Comparison of ENCODE assay signal across 18 cellular contexts in genomic region chr18:79911009-79911870, GRCh38. TPM values are rescaled to one million over a fixed set of nuclear protein-coding genes. Genes with fewer than 3 reads are reported as not detected.
DNase-seq lines count a peak whose midpoint lies in the region; ATAC-seq and TF ChIP-seq lines count a peak whose summit lies in the region.
"Had no signal": no experiment of that assay in that cellular context is flagged by ENCODE, and none has a peak within 500 bp of the region (broad histone marks: within the 10 kb centered on the region; RNA-seq: fewer than 3 reads in every experiment).

No MANE protein-coding gene starts in this region.

- TF ChIP-seq EP300 in esophagus muscularis mucosa (IDR thresholded peaks at IDR 0.05) (no peak), transverse colon (IDR thresholded peaks at IDR 0.05; ENCODE audit: low read depth) (no peak)

- H3K27me3 ChIP-seq in esophagus muscularis mucosa (no peaks in the 10 kb centered on the region), transverse colon (no peaks in the 10 kb centered on the region)
- H3K27me3 ChIP-seq: upper lobe of left lung had no signal

- H3K9me3 Mint-ChIP-seq in activated CD8-positive, alpha-beta memory T cell treated with anti-CD3 and anti-CD28 coated beads, Interleukin-2, amount 10 ng/mL, durations not matched to agents 7 days and 5 days (ENCODE audit: low read depth) = peaks cover 3% of the 10 kb centered on the region
- H3K9me3 Mint-ChIP-seq in T-helper 2 cell treated with Interferon-gamma antibody and Interleukin-4, amounts not matched to agents 5 μg/mL and 100 μg/mL, for 36 hours = peaks cover 20% of the 10 kb centered on the region

- H3K9me3 ChIP-seq in esophagus muscularis mucosa (no peaks in the 10 kb centered on the region), transverse colon (no peaks in the 10 kb centered on the region)
- H3K9me3 ChIP-seq: upper lobe of left lung had no signal

- peak; percentile 42 for DNase-seq in activated CD8-positive, alpha-beta memory T cell treated with anti-CD3 and anti-CD28 coated beads for 24 hours
- no peak for DNase-seq in activated CD8-positive, alpha-beta memory T cell treated with anti-CD3 and anti-CD28 coated beads, Interleukin-2, amount 10 ng/mL, durations not matched to agents 7 days and 5 days
- DNase-seq in esophagus muscularis mucosa (ENCODE audit: extremely low spot score) (peak; percentile 77), myocyte (ENCODE audit: low read depth) (peak; percentile 40), transverse colon (peak; percentile 4), T-helper 9 cell (no peak)
- DNase-seq in T-helper 2 cell treated with Interferon-gamma antibody and Interleukin-4, amounts not matched to agents 5 μg/mL and 100 μg/mL, for 36 hours (ENCODE audit: low spot score) = no peak
- DNase-seq: hippocampal formation, MM.1S, NCI-H2081 treated with DMSO at 0.1 percent for 48 hours, Right ventricle myocardium superior had no signal

- intact Hi-C loops in esophagus muscularis mucosa (cut with DNase I) (no loop called here), transverse colon (cut with DNase I; ENCODE audit: low total_unique reads) (no loop called here)

- no peak for ATAC-seq in activated CD8-positive, alpha-beta memory T cell treated with anti-CD3 and anti-CD28 coated beads, Interleukin-2, amount 10 ng/mL, durations not matched to agents 7 days and 5 days
- no peak for ATAC-seq in HG02798 (IDR thresholded peaks at IDR 0.05; ENCODE audit: poor library complexity, unreplicated experiment)
- ATAC-seq: GM12878 had no signal

- no peak overlapping the region for H3K27ac Mint-ChIP-seq in activated CD8-positive, alpha-beta memory T cell treated with anti-CD3 and anti-CD28 coated beads, Interleukin-2, amount 10 ng/mL, durations not matched to agents 7 days and 5 days
- H3K27ac Mint-ChIP-seq in T-helper 2 cell treated with Interferon-gamma antibody and Interleukin-4, amounts not matched to agents 5 μg/mL and 100 μg/mL, for 36 hours = no peak overlapping the region
- H3K27ac Mint-ChIP-seq: dendritic cell treated with granulocyte-macrophage colony-stimulating factor and Interleukin-4, amounts not matched to agents 40 ng/mL and 50 ng/mL, for 4 days; progenitor cell of endocrine pancreas had no signal

- in situ Hi-C loops in transverse colon (cut with MboI; ENCODE audit: low pct_ligation_motif_present in 1 of 4, low pct_unique_long_range_greater_than_20kb in 1 of 4, low sequenced_read_pairs in 3 of 4) = no loop called here

- H3K4me3 ChIP-seq in esophagus muscularis mucosa (no peak overlapping the region), transverse colon (no peak overlapping the region)
- H3K4me3 ChIP-seq: GM12878, upper lobe of left lung had no signal

- H3K4me1 ChIP-seq in esophagus muscularis mucosa (no peaks in the 10 kb centered on the region), transverse colon (no peaks in the 10 kb centered on the region)
- H3K4me1 ChIP-seq: upper lobe of left lung had no signal

- H3K27ac ChIP-seq in esophagus muscularis mucosa (replicated peaks in 1 of 4) (no peak overlapping the region), transverse colon (no peak overlapping the region)
- H3K27ac ChIP-seq: 22Rv1, upper lobe of left lung had no signal

- H3K4me3 Mint-ChIP-seq in activated CD8-positive, alpha-beta memory T cell treated with anti-CD3 and anti-CD28 coated beads, Interleukin-2, amount 10 ng/mL, durations not matched to agents 7 days and 5 days = no peak overlapping the region
- no peak overlapping the region for H3K4me3 Mint-ChIP-seq in T-helper 2 cell treated with Interferon-gamma antibody and Interleukin-4, amounts not matched to agents 5 μg/mL and 100 μg/mL, for 36 hours
- H3K4me3 Mint-ChIP-seq: dendritic cell treated with granulocyte-macrophage colony-stimulating factor and Interleukin-4, amounts not matched to agents 40 ng/mL and 50 ng/mL, for 4 days had no signal

- CTCF ChIA-PET in activated CD8-positive, alpha-beta memory T cell treated with anti-CD3 and anti-CD28 coated beads, Interleukin-2, amount 10 ng/mL, durations not matched to agents 7 days and 5 days (lab: Charles Lee) = no interaction called here

- TF ChIP-seq CTCF in esophagus muscularis mucosa (IDR thresholded peaks at IDR 0.05) = no peak
- no peak for TF ChIP-seq CTCF in transverse colon (IDR thresholded peaks at IDR 0.05)

- TF ChIP-seq POLR2A in esophagus muscularis mucosa (IDR thresholded peaks at IDR 0.05; ENCODE audit: low read depth) = no peak
- TF ChIP-seq POLR2A in transverse colon (IDR thresholded peaks at IDR 0.05) = no peak

- 90% methylated on average over 17 of the region's 28 CpGs for WGBS in esophagus muscularis mucosa
- 93% methylated on average over 20 of the region's 28 CpGs; no CpG with 5 or more reads in 1 of the 2 donors for WGBS in transverse colon (ENCODE audit: low coverage in 1 of 2), 2 donors

- H3K36me3 Mint-ChIP-seq in activated CD8-positive, alpha-beta memory T cell treated with anti-CD3 and anti-CD28 coated beads, Interleukin-2, amount 10 ng/mL, durations not matched to agents 7 days and 5 days = peaks cover 37% of the 10 kb centered on the region
- peaks cover 55% of the 10 kb centered on the region for H3K36me3 Mint-ChIP-seq in T-helper 2 cell treated with Interferon-gamma antibody and Interleukin-4, amounts not matched to agents 5 μg/mL and 100 μg/mL, for 36 hours (ENCODE audit: low read depth)

- no peaks in the 10 kb centered on the region for H3K27me3 Mint-ChIP-seq in activated CD8-positive, alpha-beta memory T cell treated with anti-CD3 and anti-CD28 coated beads, Interleukin-2, amount 10 ng/mL, durations not matched to agents 7 days and 5 days
- no peaks in the 10 kb centered on the region for H3K27me3 Mint-ChIP-seq in T-helper 2 cell treated with Interferon-gamma antibody and Interleukin-4, amounts not matched to agents 5 μg/mL and 100 μg/mL, for 36 hours (ENCODE audit: low read depth)
- H3K27me3 Mint-ChIP-seq: dendritic cell treated with granulocyte-macrophage colony-stimulating factor and Interleukin-4, amounts not matched to agents 40 ng/mL and 50 ng/mL, for 4 days; progenitor cell of endocrine pancreas had no signal

- H3K36me3 ChIP-seq in esophagus muscularis mucosa = peaks cover 0 to 52% (median 44%) of the 10 kb centered on the region in 4 donors
- peaks cover 0 to under 1% (median 0%) of the 10 kb centered on the region in 4 donors for H3K36me3 ChIP-seq in transverse colon

- peaks cover 32% of the 10 kb centered on the region for H3K4me1 Mint-ChIP-seq in activated CD8-positive, alpha-beta memory T cell treated with anti-CD3 and anti-CD28 coated beads, Interleukin-2, amount 10 ng/mL, durations not matched to agents 7 days and 5 days
- H3K4me1 Mint-ChIP-seq in T-helper 2 cell treated with Interferon-gamma antibody and Interleukin-4, amounts not matched to agents 5 μg/mL and 100 μg/mL, for 36 hours (ENCODE audit: low read depth) = peaks cover 19% of the 10 kb centered on the region

RNA-seq across cellular contexts. Expression of gene SLC66A2, which starts 40.2 kb away (rescaled TPM):
- 10 to 100 TPM; 23.4 TPM for total RNA-seq in activated CD8-positive, alpha-beta memory T cell treated with anti-CD3 and anti-CD28 coated beads, Interleukin-2, amount 10 ng/mL, durations not matched to agents 7 days and 5 days
- 10 to 100 TPM; 27.0 to 46.4 (median 41.5) TPM for total RNA-seq in esophagus muscularis mucosa
- total RNA-seq in myocyte = 51.4 and 65.1 TPM in 2 replicates
- 39.4 TPM for polyA plus RNA-seq in myocyte (2012)
- 100 to 1,000 TPM in 2 of 4 donors, 10 to 100 TPM in 2; 56.5 to 183 (median 92.9) TPM for total RNA-seq in transverse colon

RNA-seq across cellular contexts. Expression of gene HSBP1L1, which starts 53.2 kb away (rescaled TPM):
- total RNA-seq in activated CD8-positive, alpha-beta memory T cell treated with anti-CD3 and anti-CD28 coated beads, Interleukin-2, amount 10 ng/mL, durations not matched to agents 7 days and 5 days = 1 to 10 TPM; 1.1 to 5.0 TPM
- total RNA-seq in esophagus muscularis mucosa (1 to 10 TPM; 4.6 to 7.2 (median 6.6) TPM), myocyte (not detected in 2 replicates), transverse colon (100 to 1,000 TPM in 2 of 4 donors, 10 to 100 TPM in 2; 48.4 to 211 (median 109) TPM)
- 2.4 TPM for polyA plus RNA-seq in myocyte (2012)
- total RNA-seq: HT1080 had no signal

Comparison
In these comparisons a context has a peak if more than half of its experiments do, and no peak if none do; other contexts are left out.
1. DNase-seq: peak in activated CD8-positive, alpha-beta memory T cell treated with anti-CD3 and anti-CD28 coated beads for 24 hours (single experiment), esophagus muscularis mucosa (single experiment), myocyte (single experiment) and transverse colon (single experiment); none in activated CD8-positive, alpha-beta memory T cell treated with anti-CD3 and anti-CD28 coated beads, Interleukin-2, amount 10 ng/mL, durations not matched to agents 7 days and 5 days (single experiment), T-helper 9 cell (single experiment) and T-helper 2 cell treated with Interferon-gamma antibody and Interleukin-4, amounts not matched to agents 5 μg/mL and 100 μg/mL, for 36 hours (single experiment).
2. RNA of gene HSBP1L1, which starts 53.2 kb away (total RNA-seq): 48.4 to 211 TPM in transverse colon; 4.6 to 7.2 TPM in esophagus muscularis mucosa, 1.1 to 5.0 TPM in activated CD8-positive, alpha-beta memory T cell treated with anti-CD3 and anti-CD28 coated beads, Interleukin-2, amount 10 ng/mL, durations not matched to agents 7 days and 5 days and not detected in myocyte; every median in the first group is over 4 times any median in the second.